8 cellular contexts compared by ENCODE assay signal in the genomic region with DNA sequence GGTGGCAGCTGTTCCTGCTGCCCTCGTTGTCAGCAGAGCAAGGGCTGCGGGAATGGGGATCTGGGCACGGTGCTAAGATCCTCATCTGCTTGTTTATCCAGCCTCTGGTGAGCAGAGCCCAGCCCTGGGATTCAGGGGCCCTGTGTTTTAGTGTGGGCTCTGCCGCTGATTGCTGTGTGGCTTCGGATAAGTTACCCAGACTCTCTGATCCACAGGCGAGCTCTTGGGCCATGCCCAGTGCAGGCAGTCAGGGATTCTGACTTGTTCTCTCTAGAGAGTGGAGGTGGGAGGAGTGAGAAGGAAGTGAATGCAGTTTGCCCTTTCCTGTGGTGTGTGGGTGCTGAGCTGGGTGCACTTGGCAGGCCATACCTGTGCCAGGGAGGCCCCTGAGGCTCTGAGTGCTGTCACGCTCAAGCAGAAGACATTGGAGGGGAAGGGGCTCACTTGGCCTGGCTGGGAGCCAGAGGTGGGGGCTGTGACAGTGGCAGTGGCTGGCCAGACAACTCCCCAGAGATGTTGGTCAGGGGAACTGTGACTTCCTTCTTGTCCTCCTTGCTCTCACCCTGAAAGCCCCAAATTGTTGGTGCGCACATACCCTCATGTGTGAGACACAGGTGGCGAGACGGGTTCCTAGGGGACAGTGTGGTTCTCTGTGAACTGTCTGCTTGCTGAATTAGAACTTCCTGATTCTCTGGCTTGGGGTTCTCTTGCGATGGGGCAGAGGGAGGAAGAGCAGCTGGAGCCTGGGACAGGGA. TPM values are rescaled to one million over a fixed set of nuclear protein-coding genes. Genes with fewer than 3 reads are reported as not detected.
DNase-seq lines count a peak whose midpoint lies in the region; ATAC-seq and TF ChIP-seq lines count a peak whose summit lies in the region.

No MANE protein-coding gene starts in this region.

- peak; percentile 45 for ATAC-seq in HG03103 (IDR thresholded peaks at IDR 0.05; ENCODE audit: low read depth, unreplicated experiment)
- ATAC-seq in activated T-cell treated with anti-CD3 and anti-CD28 coated beads, Interleukin-2, amount 50 U/mL, for 72 hours (replicated peaks in 1 of 2), result peak; percentile 53 to 61
- ATAC-seq in stimulated activated naive CD8-positive, alpha-beta T cell treated with anti-CD3 and anti-CD28 coated beads, Interleukin-15, Interleukin-2, amounts not matched to agents 100 U/mL and 50 U/mL, for 24 hours, result peak; percentile 51

- H3K4me3 Mint-ChIP-seq in activated T-cell treated with anti-CD3 and anti-CD28 coated beads, Interleukin-2, amount 50 U/mL, for 72 hours, result peak overlapping the region; percentile 10 to 40
- H3K4me3 Mint-ChIP-seq in endothelial cell (ENCODE audit: unreplicated experiment), result no peak overlapping the region

- peaks cover 9 to 28% of the 10 kb centered on the region in 2 donors for H3K36me3 Mint-ChIP-seq in activated T-cell treated with anti-CD3 and anti-CD28 coated beads, Interleukin-2, amount 50 U/mL, for 72 hours (ENCODE audit: insufficient read depth in 2 of 2)
- no peaks in the 10 kb centered on the region for H3K36me3 Mint-ChIP-seq in endothelial cell (ENCODE audit: low read depth, unreplicated experiment)

- peaks cover 87% of the 10 kb centered on the region for H3K4me1 Mint-ChIP-seq in activated T-cell treated with anti-CD3 and anti-CD28 coated beads, Interleukin-2, amount 50 U/mL, for 72 hours (ENCODE audit: low read depth)
- peaks cover 13% of the 10 kb centered on the region for H3K4me1 Mint-ChIP-seq in endothelial cell (ENCODE audit: unreplicated experiment)

- no peaks in the 10 kb centered on the region for H3K27me3 Mint-ChIP-seq in activated T-cell treated with anti-CD3 and anti-CD28 coated beads, Interleukin-2, amount 50 U/mL, for 72 hours (ENCODE audit: low read depth)
- H3K27me3 Mint-ChIP-seq in endothelial cell (ENCODE audit: unreplicated experiment), result peaks cover 4% of the 10 kb centered on the region

- H3K9me3 Mint-ChIP-seq in activated T-cell treated with anti-CD3 and anti-CD28 coated beads, Interleukin-2, amount 50 U/mL, for 72 hours, result no peaks in the 10 kb centered on the region
- H3K9me3 Mint-ChIP-seq in endothelial cell (ENCODE audit: unreplicated experiment), result no peaks in the 10 kb centered on the region

- DNase-seq in stimulated activated CD4-positive, alpha-beta T cell treated with anti-CD3 and anti-CD28 coated beads, Interleukin-1b, Interleukin-23, amount 100 ng/mL, for 48 hours, result peak; percentile 26
- no peak for DNase-seq in stimulated activated CD4-positive, alpha-beta T cell treated with anti-CD3 and anti-CD28 coated beads, Interleukin-2, amount 100 ng/mL, for 48 hours
- peak in 1 of 2 donors; percentile 34 for DNase-seq in activated T-cell treated with anti-CD3 and anti-CD28 coated beads, Interleukin-2, amount 50 U/mL, for 72 hours
- DNase-seq in stimulated activated naive CD8-positive, alpha-beta T cell treated with anti-CD3 and anti-CD28 coated beads, Interleukin-15, Interleukin-2, amounts not matched to agents 100 U/mL and 50 U/mL, for 24 hours, result peak; percentile 49
- DNase-seq in MV-4-11 (lab: John Stamatoyannopoulos, UW), result no peak
- DNase-seq in glomerular visceral epithelial cell (ENCODE audit: extremely low spot score), result no peak
- DNase-seq in endothelial cell (ENCODE audit: low spot score), result no peak

- TF ChIP-seq CTCF in endothelial cell (IDR thresholded peaks at IDR 0.05; ENCODE audit: unreplicated experiment), result no peak

- H3K27ac Mint-ChIP-seq in activated T-cell treated with anti-CD3 and anti-CD28 coated beads, Interleukin-2, amount 50 U/mL, for 72 hours, result peak overlapping the region; percentile 40
- H3K27ac Mint-ChIP-seq in endothelial cell (ENCODE audit: unreplicated experiment), result no peak overlapping the region

RNA-seq across cellular contexts. Expression of gene CD82, which starts 43.7 kb away (rescaled TPM):
- 100 to 1,000 TPM; 364 to 421 TPM for total RNA-seq in activated T-cell treated with anti-CD3 and anti-CD28 coated beads, Interleukin-2, amount 50 U/mL, for 72 hours
- total RNA-seq in endothelial cell (ENCODE audit: unreplicated experiment), result 16.1 TPM

Comparison
In these comparisons a context has a peak if more than half of its experiments do, and no peak if none do; other contexts are left out.
1. DNase-seq: peak in stimulated activated CD4-positive, alpha-beta T cell treated with anti-CD3 and anti-CD28 coated beads, Interleukin-1b, Interleukin-23, amount 100 ng/mL, for 48 hours (single experiment) and stimulated activated naive CD8-positive, alpha-beta T cell treated with anti-CD3 and anti-CD28 coated beads, Interleukin-15, Interleukin-2, amounts not matched to agents 100 U/mL and 50 U/mL, for 24 hours (single experiment); none in stimulated activated CD4-positive, alpha-beta T cell treated with anti-CD3 and anti-CD28 coated beads, Interleukin-2, amount 100 ng/mL, for 48 hours (0 of 2), MV-4-11 (single experiment), glomerular visceral epithelial cell (single experiment) and endothelial cell (single experiment).
2. RNA of gene CD82, which starts 43.7 kb away (total RNA-seq): 364 to 421 TPM in activated T-cell treated with anti-CD3 and anti-CD28 coated beads, Interleukin-2, amount 50 U/mL, for 72 hours; 16.1 TPM in endothelial cell (single experiment); every median in the first group is over 10 times any median in the second.
3. Peak in every context shown above with its lines, with median percentiles within 50 percentile points of each other: ATAC-seq.